Comparison of ENCODE assay signal across 11 cellular contexts in genomic region chr1:226661965-226662364, GRCh38.
DNase-seq lines count a peak whose midpoint lies in the region; ATAC-seq and TF ChIP-seq lines count a peak whose summit lies in the region.
"Had no signal": no experiment of that assay in that cellular context is flagged by ENCODE, and none has a peak within 500 bp of the region (broad histone marks: within the 10 kb centered on the region; RNA-seq: fewer than 3 reads in every experiment).

No MANE protein-coding gene starts in this region.

- H3K27me3 ChIP-seq in right cardiac atrium (ENCODE audit: control insufficient read depth, insufficient read depth) (no peaks in the 10 kb centered on the region), testis (no peaks in the 10 kb centered on the region)

- H3K9me3 ChIP-seq in right cardiac atrium (ENCODE audit: control insufficient read depth, low read length), result no peaks in the 10 kb centered on the region
- H3K9me3 ChIP-seq in testis, result no peaks in the 10 kb centered on the region

- H3K4me1 ChIP-seq in right cardiac atrium (ENCODE audit: control insufficient read depth, insufficient read depth, low read length) (peaks cover 66% of the 10 kb centered on the region), testis (peaks cover 79% of the 10 kb centered on the region)

- peak overlapping the region; percentile 91 for H3K27ac Mint-ChIP-seq in activated CD4-positive, alpha-beta T cell treated with anti-CD3 and anti-CD28 coated beads, Interleukin-2, amount 10 ng/mL, durations not matched to agents 7 days and 5 days
- peak overlapping the region; percentile 86 for H3K27ac Mint-ChIP-seq in activated T-helper 1 cell treated with anti-CD3 and anti-CD28 coated beads, Interleukin-12 subunit alpha, Interleukin-12 subunit beta, Interleukin-2, Interleukin-4 antibody, amounts not matched to agents 30 ng/mL and 10 ng/mL and 1 ng/mL, durations not matched to agents 14 hours and 24 hours and 36 hours

- no peaks in the 10 kb centered on the region for H3K9me3 Mint-ChIP-seq in activated CD4-positive, alpha-beta T cell treated with anti-CD3 and anti-CD28 coated beads, Interleukin-2, amount 10 ng/mL, durations not matched to agents 7 days and 5 days
- no peaks in the 10 kb centered on the region for H3K9me3 Mint-ChIP-seq in activated T-helper 1 cell treated with anti-CD3 and anti-CD28 coated beads, Interleukin-12 subunit alpha, Interleukin-12 subunit beta, Interleukin-2, Interleukin-4 antibody, amounts not matched to agents 30 ng/mL and 10 ng/mL and 1 ng/mL, durations not matched to agents 14 hours and 24 hours and 36 hours

- TF ChIP-seq CTCF in testis (IDR thresholded peaks at IDR 0.05), result no peak

- no peak overlapping the region for H3K4me3 Mint-ChIP-seq in activated CD4-positive, alpha-beta T cell treated with anti-CD3 and anti-CD28 coated beads, Interleukin-2, amount 10 ng/mL, durations not matched to agents 7 days and 5 days
- H3K4me3 Mint-ChIP-seq in activated T-helper 1 cell treated with anti-CD3 and anti-CD28 coated beads, Interleukin-12 subunit alpha, Interleukin-12 subunit beta, Interleukin-2, Interleukin-4 antibody, amounts not matched to agents 30 ng/mL and 10 ng/mL and 1 ng/mL, durations not matched to agents 14 hours and 24 hours and 36 hours, result peak overlapping the region; percentile 45

- no peak for DNase-seq in activated CD4-positive, alpha-beta T cell treated with anti-CD3 and anti-CD28 coated beads, Interleukin-2, amount 10 ng/mL, durations not matched to agents 7 days and 5 days
- DNase-seq in activated CD4-positive, alpha-beta T cell treated with anti-CD3 and anti-CD28 coated beads, Interleukin-2, amount 50 U/mL, for 4 hours, result no peak
- no peak for DNase-seq in activated T-helper 1 cell treated with anti-CD3 and anti-CD28 coated beads, Interleukin-12 subunit alpha, Interleukin-12 subunit beta, Interleukin-2, Interleukin-4 antibody, amounts not matched to agents 30 ng/mL and 10 ng/mL and 1 ng/mL, durations not matched to agents 14 hours and 24 hours and 36 hours (ENCODE audit: low spot score)
- DNase-seq in right cardiac atrium, result peak in 2 of 3 donors; percentile 23 to 42
- no peak for DNase-seq in testis
- DNase-seq in SHP77 treated with DMSO at 0.1 percent for 48 hours (lab: John Stamatoyannopoulos, UW), result no peak
- DNase-seq: DND-41, NCI-H2227 treated with DMSO at 0.1 percent for 48 hours had no signal

- no peaks in the 10 kb centered on the region for H3K36me3 ChIP-seq in testis (ENCODE audit: low read depth, missing control alignments)

- H3K4me3 ChIP-seq in right cardiac atrium (ENCODE audit: low read length) (no peak overlapping the region), testis (no peak overlapping the region)
- H3K4me3 ChIP-seq: lung had no signal

- CTCF ChIA-PET in activated CD4-positive, alpha-beta T cell treated with anti-CD3 and anti-CD28 coated beads, Interleukin-2, amount 10 ng/mL, durations not matched to agents 7 days and 5 days (lab: Charles Lee), result interaction anchor here (0.8 to 2.5 kb wide), 13 partner anchors 8 to 166 kb away, joined by 3 to 8 read pairs (median 4); no protein-coding TSS in a partner anchor

- intact Hi-C loops in activated T-helper 1 cell treated with anti-CD3 and anti-CD28 coated beads, Interleukin-12 subunit alpha, Interleukin-12 subunit beta, Interleukin-2, Interleukin-4 antibody, amounts not matched to agents 30 ng/mL and 10 ng/mL and 1 ng/mL, durations not matched to agents 14 hours and 24 hours and 36 hours (cut with micrococcal nuclease), result loop anchor here (2.0 kb wide), 1 partner anchor 27 kb away; no protein-coding TSS in a partner anchor
- intact Hi-C loops in right cardiac atrium (cut with DNase I) (loop anchor here in 1 of 4 donors (5.0 kb wide), 1 partner anchor 45 kb away; no protein-coding TSS in a partner anchor), testis (cut with DNase I; ENCODE audit: low total_unique reads) (no loop called here)

- H3K36me3 Mint-ChIP-seq in activated CD4-positive, alpha-beta T cell treated with anti-CD3 and anti-CD28 coated beads, Interleukin-2, amount 10 ng/mL, durations not matched to agents 7 days and 5 days (ENCODE audit: low read depth), result peaks cover 39% of the 10 kb centered on the region
- peaks cover 26% of the 10 kb centered on the region for H3K36me3 Mint-ChIP-seq in activated T-helper 1 cell treated with anti-CD3 and anti-CD28 coated beads, Interleukin-12 subunit alpha, Interleukin-12 subunit beta, Interleukin-2, Interleukin-4 antibody, amounts not matched to agents 30 ng/mL and 10 ng/mL and 1 ng/mL, durations not matched to agents 14 hours and 24 hours and 36 hours (ENCODE audit: low read depth)

- POLR2A ChIA-PET in activated CD4-positive, alpha-beta T cell treated with anti-CD3 and anti-CD28 coated beads, Interleukin-2, amount 10 ng/mL, durations not matched to agents 7 days and 5 days (lab: Charles Lee), result interaction anchor here (0.9 kb wide), 1 partner anchor 27 kb away, joined by 4 read pairs; no protein-coding TSS in a partner anchor

- peaks cover 73% of the 10 kb centered on the region for H3K4me1 Mint-ChIP-seq in activated CD4-positive, alpha-beta T cell treated with anti-CD3 and anti-CD28 coated beads, Interleukin-2, amount 10 ng/mL, durations not matched to agents 7 days and 5 days
- H3K4me1 Mint-ChIP-seq in activated T-helper 1 cell treated with anti-CD3 and anti-CD28 coated beads, Interleukin-12 subunit alpha, Interleukin-12 subunit beta, Interleukin-2, Interleukin-4 antibody, amounts not matched to agents 30 ng/mL and 10 ng/mL and 1 ng/mL, durations not matched to agents 14 hours and 24 hours and 36 hours (ENCODE audit: low read depth), result peaks cover 72% of the 10 kb centered on the region

- no peaks in the 10 kb centered on the region for H3K27me3 Mint-ChIP-seq in activated CD4-positive, alpha-beta T cell treated with anti-CD3 and anti-CD28 coated beads, Interleukin-2, amount 10 ng/mL, durations not matched to agents 7 days and 5 days
- H3K27me3 Mint-ChIP-seq in activated T-helper 1 cell treated with anti-CD3 and anti-CD28 coated beads, Interleukin-12 subunit alpha, Interleukin-12 subunit beta, Interleukin-2, Interleukin-4 antibody, amounts not matched to agents 30 ng/mL and 10 ng/mL and 1 ng/mL, durations not matched to agents 14 hours and 24 hours and 36 hours (ENCODE audit: insufficient read depth), result no peaks in the 10 kb centered on the region

- ATAC-seq in right cardiac atrium (no peak), HG02884 (IDR thresholded peaks at IDR 0.05; ENCODE audit: unreplicated experiment) (no peak), GM18519 (IDR thresholded peaks at IDR 0.05; ENCODE audit: low FRiP score, unreplicated experiment) (no peak)

- 14% methylated on average over 6 of the region's 6 CpGs for WGBS in right cardiac atrium
- WGBS in testis, 2 donors, result 12 to 37% methylated on average over 6 of the region's 6 CpGs

- TF ChIP-seq POLR2A in testis (IDR thresholded peaks at IDR 0.05), result no peak

- peak overlapping the region; percentile 98 for H3K27ac ChIP-seq in right cardiac atrium (ENCODE audit: low read length)
- H3K27ac ChIP-seq in testis, result peak overlapping the region; percentile 65 to 89

Comparison
In these comparisons a context has a peak if more than half of its experiments do, and no peak if none do; other contexts are left out.
1. DNase-seq: peak in right cardiac atrium (2 of 3); none in activated CD4-positive, alpha-beta T cell treated with anti-CD3 and anti-CD28 coated beads, Interleukin-2, amount 10 ng/mL, durations not matched to agents 7 days and 5 days (single experiment), activated CD4-positive, alpha-beta T cell treated with anti-CD3 and anti-CD28 coated beads, Interleukin-2, amount 50 U/mL, for 4 hours (0 of 2), activated T-helper 1 cell treated with anti-CD3 and anti-CD28 coated beads, Interleukin-12 subunit alpha, Interleukin-12 subunit beta, Interleukin-2, Interleukin-4 antibody, amounts not matched to agents 30 ng/mL and 10 ng/mL and 1 ng/mL, durations not matched to agents 14 hours and 24 hours and 36 hours (single experiment), testis (single experiment) and SHP77 treated with DMSO at 0.1 percent for 48 hours (single experiment).